In the genomic region with DNA sequence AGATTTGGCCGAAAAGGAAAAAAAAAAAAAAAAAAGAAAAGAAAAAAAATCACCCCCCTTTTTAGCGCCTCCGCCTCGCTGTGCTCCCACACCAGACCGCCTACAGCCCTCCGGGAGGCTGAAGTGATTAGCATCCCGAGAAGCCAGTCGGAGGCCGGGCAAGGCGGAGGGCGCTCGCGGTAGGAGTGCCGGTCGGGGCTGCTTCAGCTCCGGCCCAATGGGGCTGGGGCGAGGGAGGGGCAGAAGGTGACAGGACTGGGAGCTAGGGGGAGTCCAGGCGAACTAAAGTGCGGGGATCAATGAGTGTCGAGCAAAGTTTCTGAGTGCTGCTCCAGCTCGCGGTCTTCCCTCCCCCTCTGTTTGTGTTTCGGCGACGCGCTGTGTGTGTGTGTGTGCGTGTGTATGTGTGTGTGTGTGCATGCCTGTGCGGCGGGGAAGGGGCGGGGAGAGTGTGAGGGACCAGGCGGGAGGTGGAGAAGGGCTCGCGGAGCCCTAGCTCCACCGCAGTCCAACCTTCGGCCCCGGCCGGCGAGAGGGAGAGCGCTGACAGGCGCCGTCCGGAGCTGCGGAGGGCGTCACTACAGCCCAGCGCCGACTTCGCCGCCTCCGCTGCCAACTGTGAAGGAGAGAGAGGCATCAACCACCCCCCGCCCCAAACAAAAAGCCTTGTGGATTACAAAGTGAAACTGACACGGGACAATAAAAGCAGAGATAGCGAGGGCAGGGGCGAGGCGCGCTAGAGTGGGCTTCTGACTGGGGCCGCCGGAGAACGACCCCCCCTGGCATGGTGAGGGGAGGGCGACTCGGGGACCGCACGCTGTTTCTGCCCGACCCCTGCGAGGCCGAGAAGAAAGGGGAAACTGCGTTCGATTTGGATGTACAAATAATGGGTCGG, we compare ENCODE assay signal across 8 cellular contexts. TPM values are rescaled to one million over a fixed set of nuclear protein-coding genes. Genes with fewer than 3 reads are reported as not detected.
DNase-seq lines count a peak whose midpoint lies in the region; ATAC-seq and TF ChIP-seq lines count a peak whose summit lies in the region.

A gene with protein sequence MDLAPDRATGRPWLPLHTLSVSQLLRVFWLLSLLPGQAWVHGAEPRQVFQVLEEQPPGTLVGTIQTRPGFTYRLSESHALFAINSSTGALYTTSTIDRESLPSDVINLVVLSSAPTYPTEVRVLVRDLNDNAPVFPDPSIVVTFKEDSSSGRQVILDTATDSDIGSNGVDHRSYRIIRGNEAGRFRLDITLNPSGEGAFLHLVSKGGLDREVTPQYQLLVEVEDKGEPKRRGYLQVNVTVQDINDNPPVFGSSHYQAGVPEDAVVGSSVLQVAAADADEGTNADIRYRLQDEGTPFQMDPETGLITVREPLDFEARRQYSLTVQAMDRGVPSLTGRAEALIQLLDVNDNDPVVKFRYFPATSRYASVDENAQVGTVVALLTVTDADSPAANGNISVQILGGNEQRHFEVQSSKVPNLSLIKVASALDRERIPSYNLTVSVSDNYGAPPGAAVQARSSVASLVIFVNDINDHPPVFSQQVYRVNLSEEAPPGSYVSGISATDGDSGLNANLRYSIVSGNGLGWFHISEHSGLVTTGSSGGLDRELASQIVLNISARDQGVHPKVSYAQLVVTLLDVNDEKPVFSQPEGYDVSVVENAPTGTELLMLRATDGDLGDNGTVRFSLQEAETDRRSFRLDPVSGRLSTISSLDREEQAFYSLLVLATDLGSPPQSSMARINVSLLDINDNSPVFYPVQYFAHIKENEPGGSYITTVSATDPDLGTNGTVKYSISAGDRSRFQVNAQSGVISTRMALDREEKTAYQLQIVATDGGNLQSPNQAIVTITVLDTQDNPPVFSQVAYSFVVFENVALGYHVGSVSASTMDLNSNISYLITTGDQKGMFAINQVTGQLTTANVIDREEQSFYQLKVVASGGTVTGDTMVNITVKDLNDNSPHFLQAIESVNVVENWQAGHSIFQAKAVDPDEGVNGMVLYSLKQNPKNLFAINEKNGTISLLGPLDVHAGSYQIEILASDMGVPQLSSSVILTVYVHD (N-terminal part only) (plus strand): TSS at position 280 of the 895 bp plus-strand sequence. CDS start 1,457 bp downstream, outside the sequence.

- H3K27me3 ChIP-seq in testis = no peaks in the 10 kb centered on the region

- peaks cover 13% of the 10 kb centered on the region for H3K4me1 ChIP-seq in testis

- no peaks in the 10 kb centered on the region for H3K9me3 ChIP-seq in testis

- H3K4me3 ChIP-seq in fibroblast of pulmonary artery (replicated peaks; ENCODE audit: low read depth, low read length) (peak within 1 kb of the TSS; percentile 92), testis (peak within 1 kb of the TSS; percentile 80 to 87)

- TF ChIP-seq CTCF in fibroblast of pulmonary artery (IDR thresholded peaks at IDR 0.05; ENCODE audit: low read length, missing control alignments) = peak; percentile 20
- peak in 1 of 3 experiments; percentile 5 for TF ChIP-seq CTCF in testis (IDR thresholded peaks at IDR 0.05)

- H3K27ac ChIP-seq in testis = peak within 1 kb of the TSS; percentile 76 to 89

- WGBS in testis, 2 donors = 0% methylated on average over 45 to 68 of the region's 68 CpGs

- intact Hi-C loops in testis (cut with DNase I; ENCODE audit: low total_unique reads) = loop anchor here (5.0 kb wide), 1 partner anchor 422 kb away; no protein-coding TSS in a partner anchor

- no peak for TF ChIP-seq POLR2A in testis (IDR thresholded peaks at IDR 0.05)

- no peaks in the 10 kb centered on the region for H3K36me3 ChIP-seq in testis (ENCODE audit: low read depth, missing control alignments)

- DNase-seq in COLO668 (lab: John Stamatoyannopoulos, UW; ENCODE audit: unreplicated experiment) (peak; percentile 72), NCI-H748 (lab: John Stamatoyannopoulos, UW; ENCODE audit: unreplicated experiment) (peak; percentile 72), activated gamma-delta T cell (lab: John Stamatoyannopoulos, UW) (peak; percentile 11), fibroblast of pulmonary artery (ENCODE audit: low read depth) (peak; percentile 99), myocyte (ENCODE audit: low read depth) (peak; percentile 98), testis (peak; percentile 96)

- peak; percentile 71 for ATAC-seq in GM19455 (IDR thresholded peaks at IDR 0.05; ENCODE audit: unreplicated experiment)
- peak; percentile 72 for ATAC-seq in HG03469 (IDR thresholded peaks at IDR 0.05; ENCODE audit: unreplicated experiment)

RNA-seq across cellular contexts. Expression of the gene that starts here (rescaled TPM):
- 9.7 and 14.3 TPM in 2 replicates for total RNA-seq in myocyte
- polyA plus RNA-seq in myocyte (2012) = 3.1 TPM
- total RNA-seq in testis = 1 to 10 TPM; 6.5 to 8.9 TPM
- 2.8 TPM for polyA plus RNA-seq in testis (ENCODE audit: insufficient read depth, low read depth, low replicate concordance)

Comparison
In these comparisons a context has a peak if more than half of its experiments do, and no peak if none do; other contexts are left out.
1. Peak in every context shown above with its lines: DNase-seq, ATAC-seq, H3K4me3 ChIP-seq and H3K27ac ChIP-seq.
2. DNase-seq: peak in every context shown above with its lines; median percentile 99 in fibroblast of pulmonary artery; 98 in myocyte; 96 in testis; 72 in COLO668; 72 in NCI-H748; 11 in activated gamma-delta T cell.